1 cellular context compared by ENCODE assay signal in the genomic region with DNA sequence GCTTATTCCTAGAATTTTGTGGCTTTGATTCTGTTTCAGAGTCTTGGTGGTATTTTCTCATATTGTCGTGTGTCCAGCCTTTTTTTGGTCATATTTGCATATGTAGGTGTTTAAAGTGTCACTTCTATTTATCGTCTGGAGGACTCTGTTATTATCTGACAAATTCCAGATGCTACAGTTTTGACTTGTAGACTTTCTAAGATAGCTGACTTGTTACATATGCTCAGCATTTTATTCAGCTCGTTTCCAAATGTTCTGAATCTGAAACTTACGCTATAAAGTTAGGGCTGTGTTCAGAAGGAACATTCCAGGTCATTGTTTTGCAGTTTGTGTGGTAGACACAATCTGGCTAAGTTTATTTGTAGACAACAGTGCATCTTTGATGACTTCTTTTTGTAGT.
TF ChIP-seq lines count a peak whose summit lies in the region.

No MANE protein-coding gene starts in this region.

TF ChIP-seq in HEK293T, 16 proteins besides CTCF, POLR2A, EP300 and RAD21 (continued from another document):
- TF ChIP-seq, protein P1, sequence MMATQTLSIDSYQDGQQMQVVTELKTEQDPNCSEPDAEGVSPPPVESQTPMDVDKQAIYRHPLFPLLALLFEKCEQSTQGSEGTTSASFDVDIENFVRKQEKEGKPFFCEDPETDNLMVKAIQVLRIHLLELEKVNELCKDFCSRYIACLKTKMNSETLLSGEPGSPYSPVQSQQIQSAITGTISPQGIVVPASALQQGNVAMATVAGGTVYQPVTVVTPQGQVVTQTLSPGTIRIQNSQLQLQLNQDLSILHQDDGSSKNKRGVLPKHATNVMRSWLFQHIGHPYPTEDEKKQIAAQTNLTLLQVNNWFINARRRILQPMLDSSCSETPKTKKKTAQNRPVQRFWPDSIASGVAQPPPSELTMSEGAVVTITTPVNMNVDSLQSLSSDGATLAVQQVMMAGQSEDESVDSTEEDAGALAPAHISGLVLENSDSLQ (IDR thresholded peaks at IDR 0.05), result no peak
- TF ChIP-seq CTBP1 (IDR thresholded peaks at IDR 0.05; ENCODE audit: borderline replicate concordance), result no peak
- TF ChIP-seq ZNF384 (IDR thresholded peaks at IDR 0.05), result no peak
TF ChIP-seq in HEK293T: peak in this region for 0.
